In genomic region chr1:23423415-23424170, GRCh38 we compare ENCODE assay signal across 8 cellular contexts. TPM values are rescaled to one million over a fixed set of nuclear protein-coding genes. Genes with fewer than 3 reads are reported as not detected.
DNase-seq lines count a peak whose midpoint lies in the region; ATAC-seq and TF ChIP-seq lines count a peak whose summit lies in the region.

No MANE protein-coding gene starts in this region.

- TF ChIP-seq POLR2A in prostate gland (IDR thresholded peaks at IDR 0.05): no peak

- no peaks in the 10 kb centered on the region for H3K36me3 ChIP-seq in BLaER1 treated with 17β-estradiol and CSF1 and Interleukin-3, amounts not matched to agents 10 nM and 100 nM
- H3K36me3 ChIP-seq in prostate gland: no peaks in the 10 kb centered on the region

- H3K4me3 ChIP-seq in BLaER1 treated with 17β-estradiol and CSF1 and Interleukin-3, amounts not matched to agents 10 nM and 100 nM: peak overlapping the region in 1 of 10 experiments; percentile 61; a peak in 2 of 20 replicates
- peak overlapping the region; percentile 30; the same call in 1 of the 2 replicates for H3K4me3 ChIP-seq in WI38 (ENCODE audit: low read depth, low read length)
- H3K4me3 ChIP-seq in foreskin fibroblast (ENCODE audit: low read depth in 1 of 2, low read length in 2 of 2): peak overlapping the region; percentile 55 to 63
- peak overlapping the region; percentile 67 to 78 for H3K4me3 ChIP-seq in prostate gland

- no peak overlapping the region for H3K9ac ChIP-seq in BLaER1 treated with 17β-estradiol and CSF1 and Interleukin-3, amounts not matched to agents 10 nM and 100 nM

- H3K27me3 ChIP-seq in BLaER1 treated with 17β-estradiol and CSF1 and Interleukin-3, amounts not matched to agents 10 nM and 100 nM: peaks cover 46 to 57% (median 54%) of the 10 kb centered on the region in 11 experiments
- H3K27me3 ChIP-seq in prostate gland (replicated peaks; ENCODE audit: insufficient read depth): no peaks in the 10 kb centered on the region

- H3K9me3 ChIP-seq in BLaER1 treated with 17β-estradiol and CSF1 and Interleukin-3, amounts not matched to agents 10 nM and 100 nM (replicated peaks in 1 of 11): no peaks in the 10 kb centered on the region
- H3K9me3 ChIP-seq in prostate gland: no peaks in the 10 kb centered on the region

- TF ChIP-seq CTCF in WI38 (IDR thresholded peaks at IDR 0.05; ENCODE audit: low read depth, low read length) (no peak), foreskin fibroblast (IDR thresholded peaks at IDR 0.05; ENCODE audit: low read depth, low read length) (no peak), prostate gland (IDR thresholded peaks at IDR 0.05) (no peak)

- peaks cover 28 to 48% (median 35%) of the 10 kb centered on the region in 10 experiments for H3K4me1 ChIP-seq in BLaER1 treated with 17β-estradiol and CSF1 and Interleukin-3, amounts not matched to agents 10 nM and 100 nM
- H3K4me1 ChIP-seq in prostate gland (replicated peaks): peaks cover 6% of the 10 kb centered on the region

- CTCF ChIA-PET in HEK293T (lab: Yijun Ruan, JAX): no interaction called here

- no peak overlapping the region for H3K27ac ChIP-seq in BLaER1 treated with 17β-estradiol and CSF1 and Interleukin-3, amounts not matched to agents 10 nM and 100 nM
- peak overlapping the region; percentile 84 to 88 for H3K27ac ChIP-seq in prostate gland

- H4K20me1 ChIP-seq in BLaER1 treated with 17β-estradiol and CSF1 and Interleukin-3, amounts not matched to agents 10 nM and 100 nM: peaks cover 0 to 21% (median 0%) of the 10 kb centered on the region in 11 experiments; a peak in 9 of 22 replicates

- POLR2A ChIA-PET in HEK293T (lab: Yijun Ruan, JAX): no interaction called here

- WGBS in prostate gland: 9% methylated on average over 33 of the region's 36 CpGs

- H3K4me2 ChIP-seq in BLaER1 treated with 17β-estradiol and CSF1 and Interleukin-3, amounts not matched to agents 10 nM and 100 nM: peak overlapping the region in 9 of 11 experiments; percentile 44 to 96 (median 91); a peak in 10 of 22 replicates

- no peak for ATAC-seq in HG02588 (IDR thresholded peaks at IDR 0.05; ENCODE audit: unreplicated experiment)
- ATAC-seq in HG03139 (IDR thresholded peaks at IDR 0.05; ENCODE audit: unreplicated experiment): no peak

- intact Hi-C loops in prostate gland (cut with DNase I): loop anchor here (5.0 kb wide), 1 partner anchor 59 kb away; the partner anchor contains the start of gene ASAP3

- DNase-seq in foreskin fibroblast (peak in 1 of 2 donors; percentile 18), prostate gland (ENCODE audit: low spot score) (peak; percentile 53), HEK293T (ENCODE audit: extremely low spot score) (no peak), HPDE6-E6E7 (ENCODE audit: extremely low spot score) (no peak)

TF ChIP-seq in HEK293T, 16 proteins besides CTCF, POLR2A, EP300 and RAD21:
- TF ChIP-seq, protein P1, sequence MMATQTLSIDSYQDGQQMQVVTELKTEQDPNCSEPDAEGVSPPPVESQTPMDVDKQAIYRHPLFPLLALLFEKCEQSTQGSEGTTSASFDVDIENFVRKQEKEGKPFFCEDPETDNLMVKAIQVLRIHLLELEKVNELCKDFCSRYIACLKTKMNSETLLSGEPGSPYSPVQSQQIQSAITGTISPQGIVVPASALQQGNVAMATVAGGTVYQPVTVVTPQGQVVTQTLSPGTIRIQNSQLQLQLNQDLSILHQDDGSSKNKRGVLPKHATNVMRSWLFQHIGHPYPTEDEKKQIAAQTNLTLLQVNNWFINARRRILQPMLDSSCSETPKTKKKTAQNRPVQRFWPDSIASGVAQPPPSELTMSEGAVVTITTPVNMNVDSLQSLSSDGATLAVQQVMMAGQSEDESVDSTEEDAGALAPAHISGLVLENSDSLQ (IDR thresholded peaks at IDR 0.05): no peak
- TF ChIP-seq HDGF (IDR thresholded peaks at IDR 0.05; ENCODE audit: borderline replicate concordance) (no peak), LEF1 (IDR thresholded peaks at IDR 0.05; ENCODE audit: borderline replicate concordance) (no peak), SP1 (IDR thresholded peaks at IDR 0.05) (no peak), FOXM1 (IDR thresholded peaks at IDR 0.05; ENCODE audit: borderline replicate concordance) (no peak), SUZ12 (IDR thresholded peaks at IDR 0.05) (no peak), CTBP1 (IDR thresholded peaks at IDR 0.05; ENCODE audit: borderline replicate concordance) (no peak), ELF4 (IDR thresholded peaks at IDR 0.05) (no peak), L3MBTL2 (conservative IDR thresholded peaks at IDR 0.05) (no peak), FOXA1 (IDR thresholded peaks at IDR 0.05) (no peak), TARDBP (IDR thresholded peaks at IDR 0.05) (no peak), BHLHE40 (IDR thresholded peaks at IDR 0.05; ENCODE audit: borderline replicate concordance) (no peak), ARNT (IDR thresholded peaks at IDR 0.05) (no peak), ZNF384 (IDR thresholded peaks at IDR 0.05) (no peak), FOXK2 (IDR thresholded peaks at IDR 0.05) (no peak), NFRKB (IDR thresholded peaks at IDR 0.05) (no peak)

RNA-seq across cellular contexts. Expression of gene TCEA3, which starts 1.0 kb away (rescaled TPM):
- 100 to 1,000 TPM in 1 of 2 donors, 10 to 100 TPM in 1; 65.2 to 115 TPM for total RNA-seq in prostate gland

RNA-seq across cellular contexts. Expression of gene ZNF436, which starts 54.0 kb away (rescaled TPM):
- total RNA-seq in prostate gland: 10 to 100 TPM; 25.3 to 29.5 TPM

Comparison
In these comparisons a context has a peak if more than half of its experiments do, and no peak if none do; other contexts are left out.
1. H3K27ac ChIP-seq: peak in prostate gland (2 of 2); none in BLaER1 treated with 17β-estradiol and CSF1 and Interleukin-3, amounts not matched to agents 10 nM and 100 nM (0 of 11).